1 cellular context compared by ENCODE assay signal in the genomic region with DNA sequence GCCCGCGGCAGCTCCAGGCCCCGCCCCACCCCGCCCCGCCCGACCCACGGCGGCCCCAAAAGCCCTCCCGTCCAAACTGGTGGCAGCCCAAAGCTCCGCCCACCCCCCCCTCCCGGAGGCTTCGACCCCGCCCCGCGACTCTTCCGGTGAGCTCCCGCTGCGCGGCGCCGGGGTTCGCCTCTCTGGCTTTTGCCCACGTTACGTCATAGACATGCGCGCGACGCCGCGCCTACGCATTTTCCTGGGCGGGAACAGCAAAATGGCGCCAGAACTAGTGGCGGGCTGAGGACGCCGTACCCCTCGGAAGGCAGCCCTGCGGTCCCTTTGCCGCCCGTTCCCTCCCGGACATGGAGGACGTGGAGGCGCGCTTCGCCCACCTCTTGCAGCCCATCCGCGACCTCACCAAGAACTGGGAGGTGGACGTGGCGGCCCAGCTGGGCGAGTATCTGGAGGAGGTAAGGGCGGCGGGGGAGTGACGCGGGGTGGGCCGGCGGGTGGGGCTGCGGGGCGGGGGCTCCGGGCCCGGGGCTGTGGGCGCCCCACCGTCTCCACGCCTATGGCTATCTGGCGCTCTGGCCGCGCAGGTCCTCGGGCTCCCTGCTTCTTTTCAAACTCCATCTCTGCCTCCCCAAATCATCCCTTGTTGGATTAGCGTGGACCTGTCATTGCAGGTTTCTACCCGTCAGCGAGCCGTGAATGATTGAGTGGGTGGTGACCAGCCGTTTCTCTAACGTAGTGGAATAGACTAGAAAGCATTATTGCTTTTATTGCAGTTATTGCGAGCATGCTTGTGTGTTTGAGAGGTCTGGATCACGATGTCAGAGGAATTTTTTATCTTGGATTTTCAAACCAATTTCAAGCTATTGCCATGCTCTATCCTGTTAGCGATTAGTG.
A peak's percentile ranks its signal among the peaks of the same experiment; 100 is the strongest.
TF ChIP-seq lines count a peak whose summit lies in the region.

A gene (plus strand): TSS at position 234 of the 894 bp plus-strand sequence. CDS start 114 bp downstream, at position 348.

TF ChIP-seq in Ishikawa, 13 proteins besides CTCF, POLR2A, EP300 and RAD21 (continued from another document):
- TF ChIP-seq, protein P1, sequence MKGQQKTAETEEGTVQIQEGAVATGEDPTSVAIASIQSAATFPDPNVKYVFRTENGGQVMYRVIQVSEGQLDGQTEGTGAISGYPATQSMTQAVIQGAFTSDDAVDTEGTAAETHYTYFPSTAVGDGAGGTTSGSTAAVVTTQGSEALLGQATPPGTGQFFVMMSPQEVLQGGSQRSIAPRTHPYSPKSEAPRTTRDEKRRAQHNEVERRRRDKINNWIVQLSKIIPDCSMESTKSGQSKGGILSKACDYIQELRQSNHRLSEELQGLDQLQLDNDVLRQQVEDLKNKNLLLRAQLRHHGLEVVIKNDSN (IDR thresholded peaks at IDR 0.05): peak; percentile 40; the same call in 1 of the 2 replicates
- peak; percentile 53 for TF ChIP-seq NFIC (IDR thresholded peaks at IDR 0.05)
- TF ChIP-seq TAF1 (IDR thresholded peaks at IDR 0.05; ENCODE audit: low read depth): peak; percentile 95
- TF ChIP-seq TCF12 (IDR thresholded peaks at IDR 0.05; ENCODE audit: low read depth): peak; percentile 76; the same call in 1 of the 2 replicates
- peak; percentile 49; the same call in 1 of the 2 replicates for TF ChIP-seq ZBTB7A (IDR thresholded peaks at IDR 0.05; ENCODE audit: low read depth)
